ENCODE assay signal across 13 cellular contexts in the genomic region with DNA sequence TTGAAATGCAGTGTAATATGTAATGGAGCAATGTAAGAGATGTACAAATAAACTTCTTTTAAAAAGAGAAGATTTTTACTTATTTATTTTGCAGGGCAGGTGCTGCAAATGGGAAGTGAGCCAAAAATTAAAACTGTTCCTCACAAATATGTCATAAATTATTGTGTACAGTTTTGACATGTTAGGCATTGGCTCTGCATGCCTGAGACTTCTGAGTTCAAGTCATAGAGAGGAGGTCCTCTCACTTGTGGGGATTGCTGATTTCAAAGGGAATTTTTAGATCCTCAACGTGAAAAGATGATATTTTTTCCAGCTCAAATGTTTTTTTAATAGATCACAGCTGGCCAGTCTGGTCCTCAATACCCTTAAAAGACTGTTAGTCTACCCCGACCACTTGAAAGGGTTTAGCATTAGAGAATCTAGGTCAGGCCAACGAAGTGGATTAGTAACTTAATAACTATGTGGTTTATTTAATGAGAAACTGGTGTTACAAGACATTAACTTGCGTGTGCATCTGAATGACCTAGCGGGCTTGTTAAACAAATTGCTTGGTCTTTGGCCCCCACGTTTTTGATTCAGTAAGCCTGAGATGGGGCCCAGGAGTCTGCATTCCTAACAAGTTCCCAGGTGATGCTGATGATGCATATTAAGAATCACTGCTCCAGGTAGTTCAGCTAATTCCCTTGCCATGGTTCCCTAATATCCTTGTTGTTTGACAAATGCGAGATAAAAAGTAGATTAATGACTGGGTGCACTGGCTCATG. TPM values are rescaled to one million over a fixed set of nuclear protein-coding genes. Genes with fewer than 3 reads are reported as not detected.
DNase-seq lines count a peak whose midpoint lies in the region; ATAC-seq, FAIRE-seq and TF ChIP-seq lines count a peak whose summit lies in the region.
"Had no signal": no experiment of that assay in that cellular context is flagged by ENCODE, and none has a peak within 500 bp of the region (broad histone marks: within the 10 kb centered on the region; RNA-seq: fewer than 3 reads in every experiment).

No MANE protein-coding gene starts in this region.

- no peak overlapping the region for H3K4me3 Mint-ChIP-seq in activated CD4-positive, alpha-beta memory T cell treated with anti-CD3 and anti-CD28 coated beads for 36 hours
- H3K4me3 Mint-ChIP-seq: activated T-helper 1 cell treated with anti-CD3 and anti-CD28 coated beads, Interleukin-12 subunit alpha, Interleukin-12 subunit beta, Interleukin-2, Interleukin-4 antibody, amounts not matched to agents 30 ng/mL and 10 ng/mL and 1 ng/mL, durations not matched to agents 14 hours and 24 hours and 36 hours had no signal

- H3K27ac Mint-ChIP-seq in activated CD4-positive, alpha-beta memory T cell treated with anti-CD3 and anti-CD28 coated beads for 36 hours = no peak overlapping the region
- H3K27ac Mint-ChIP-seq: activated T-helper 1 cell treated with anti-CD3 and anti-CD28 coated beads, Interleukin-12 subunit alpha, Interleukin-12 subunit beta, Interleukin-2, Interleukin-4 antibody, amounts not matched to agents 30 ng/mL and 10 ng/mL and 1 ng/mL, durations not matched to agents 14 hours and 24 hours and 36 hours had no signal

- H3K4me3 ChIP-seq in astrocyte of the cerebellum (ENCODE audit: low read depth, low read length) = no peak overlapping the region

- POLR2A ChIA-PET in activated CD4-positive, alpha-beta memory T cell treated with anti-CD3 and anti-CD28 coated beads for 36 hours (lab: Charles Lee) = no interaction called here

- H3K27me3 Mint-ChIP-seq in activated CD4-positive, alpha-beta memory T cell treated with anti-CD3 and anti-CD28 coated beads for 36 hours = no peaks in the 10 kb centered on the region

- intact Hi-C loops in activated CD4-positive, alpha-beta memory T cell treated with anti-CD3 and anti-CD28 coated beads for 36 hours (cut with micrococcal nuclease) = no loop called here

- CTCF ChIA-PET in activated CD4-positive, alpha-beta memory T cell treated with anti-CD3 and anti-CD28 coated beads for 36 hours (lab: Charles Lee) = no interaction called here

- no peaks in the 10 kb centered on the region for H3K36me3 Mint-ChIP-seq in activated CD4-positive, alpha-beta memory T cell treated with anti-CD3 and anti-CD28 coated beads for 36 hours

- H3K9me3 Mint-ChIP-seq in activated CD4-positive, alpha-beta memory T cell treated with anti-CD3 and anti-CD28 coated beads for 36 hours = no peaks in the 10 kb centered on the region
- H3K9me3 Mint-ChIP-seq: activated T-helper 1 cell treated with anti-CD3 and anti-CD28 coated beads, Interleukin-12 subunit alpha, Interleukin-12 subunit beta, Interleukin-2, Interleukin-4 antibody, amounts not matched to agents 30 ng/mL and 10 ng/mL and 1 ng/mL, durations not matched to agents 14 hours and 24 hours and 36 hours had no signal

- peak; percentile 65 for ATAC-seq in HG03097 (IDR thresholded peaks at IDR 0.05; ENCODE audit: low FRiP score, unreplicated experiment)

- in situ Hi-C loops in astrocyte of the cerebellum (cut with HindIII; ENCODE audit: low sequenced_read_pairs) = no loop called here

- no peak for TF ChIP-seq CTCF in astrocyte of the cerebellum (IDR thresholded peaks at IDR 0.05; ENCODE audit: low read depth, low read length, missing control alignments)

- no peaks in the 10 kb centered on the region for H3K4me1 Mint-ChIP-seq in activated CD4-positive, alpha-beta memory T cell treated with anti-CD3 and anti-CD28 coated beads for 36 hours (ENCODE audit: low read depth)

- DNase-seq in AG08395 (ENCODE audit: low spot score) (peak; percentile 4), GM19239 (ENCODE audit: insufficient read length, low spot score) (peak; percentile 26), astrocyte of the cerebellum (ENCODE audit: low read depth) (peak; percentile 3), T-helper 1 cell (no peak), foreskin melanocyte (no peak), NCI-H128 (lab: John Stamatoyannopoulos, UW; ENCODE audit: unreplicated experiment) (no peak)
- no peak for DNase-seq in activated CD4-positive, alpha-beta memory T cell treated with anti-CD3 and anti-CD28 coated beads for 36 hours
- DNase-seq: C1 segment of cervical spinal cord, NCI-H2029, T-helper 2 cell had no signal

- peak; percentile 96 for FAIRE-seq in GM19239 (lab: Jason Lieb, UNC)
- FAIRE-seq: islet of Langerhans had no signal

RNA-seq across cellular contexts. Expression of gene WDR89, which starts 30.9 kb away (rescaled TPM):
- total RNA-seq in activated CD4-positive, alpha-beta memory T cell treated with anti-CD3 and anti-CD28 coated beads for 36 hours = 10 to 100 TPM; 27.3 to 30.4 TPM

RNA-seq across cellular contexts. Expression of gene SGPP1, which starts 55.3 kb away (rescaled TPM):
- total RNA-seq in activated CD4-positive, alpha-beta memory T cell treated with anti-CD3 and anti-CD28 coated beads for 36 hours = 10 to 100 TPM; 10.5 to 11.3 TPM

Comparison
In these comparisons a context has a peak if more than half of its experiments do, and no peak if none do; other contexts are left out.
1. DNase-seq: peak in AG08395 (single experiment), GM19239 (single experiment) and astrocyte of the cerebellum (single experiment); none in T-helper 1 cell (0 of 5), activated CD4-positive, alpha-beta memory T cell treated with anti-CD3 and anti-CD28 coated beads for 36 hours (single experiment), foreskin melanocyte (single experiment) and NCI-H128 (single experiment).